1 cellular context compared by ENCODE assay signal in genomic region chr2:241310917-241311566, GRCh38.
TF ChIP-seq lines count a peak whose summit lies in the region.

No MANE protein-coding gene starts in this region.

TF ChIP-seq in A549, 52 proteins besides CTCF, POLR2A, EP300 and RAD21:
- TF ChIP-seq POLR2AphosphoS2 (conservative IDR thresholded peaks at IDR 0.05; ENCODE audit: low read length) (no peak), RNF2 (IDR thresholded peaks at IDR 0.05; ENCODE audit: borderline replicate concordance, low read depth) (no peak), GATA3 (IDR thresholded peaks at IDR 0.05; ENCODE audit: borderline replicate concordance) (no peak), ZFP36 (IDR thresholded peaks at IDR 0.05; ENCODE audit: borderline replicate concordance, partially characterized antibody) (no peak), FOXS1 (CRISPR knock-in tag; IDR thresholded peaks at IDR 0.05) (no peak), BHLHE40 (IDR thresholded peaks at IDR 0.05; ENCODE audit: low read depth, low read length) (no peak), PHF8 (IDR thresholded peaks at IDR 0.05; ENCODE audit: borderline replicate concordance, low read depth) (no peak)
TF ChIP-seq in A549: peak in this region for 0.
